Comparison of ENCODE assay signal across 1 cellular context in genomic region chr20:38093641-38094077, GRCh38.
A peak's percentile ranks its signal among the peaks of the same experiment; 100 is the strongest.
TF ChIP-seq lines count a peak whose summit lies in the region.

No MANE protein-coding gene starts in this region.

TF ChIP-seq in HepG2, 621 proteins besides CTCF, POLR2A, EP300 and RAD21 (continued from another document and continues in another):
- TF ChIP-seq REL (CRISPR knock-in tag; conservative IDR thresholded peaks at IDR 0.05): no peak
- TF ChIP-seq CCAR2 (optimal IDR thresholded peaks at IDR 0.05; ENCODE audit: low read depth, low read length): no peak
- TF ChIP-seq KDM2A (CRISPR knock-in tag; IDR thresholded peaks at IDR 0.05; ENCODE audit: borderline replicate concordance, low read depth): no peak
- no peak for TF ChIP-seq ZNF768 (CRISPR knock-in tag; IDR thresholded peaks at IDR 0.05)
- peak; percentile 83 for TF ChIP-seq HDAC2 (CRISPR knock-in tag; IDR thresholded peaks at IDR 0.05)
- peak; percentile 86 for TF ChIP-seq GATAD2A (CRISPR knock-in tag; IDR thresholded peaks at IDR 0.05)
- TF ChIP-seq MED8 (CRISPR knock-in tag; IDR thresholded peaks at IDR 0.05; ENCODE audit: insufficient replicate concordance): no peak
- no peak for TF ChIP-seq FOXO4 (CRISPR knock-in tag; conservative IDR thresholded peaks at IDR 0.05)
- TF ChIP-seq KLF13 (CRISPR knock-in tag; IDR thresholded peaks at IDR 0.05): no peak
- TF ChIP-seq ARID3A (IDR thresholded peaks at IDR 0.05; ENCODE audit: low read depth, low read length): peak; percentile 35; the same call in 1 of the 2 replicates
- TF ChIP-seq ZNF326 (CRISPR knock-in tag; IDR thresholded peaks at IDR 0.05; ENCODE audit: borderline replicate concordance): no peak
- TF ChIP-seq KLF11 (CRISPR knock-in tag; IDR thresholded peaks at IDR 0.05): no peak
- no peak for TF ChIP-seq BORCS8-MEF2B (CRISPR knock-in tag; IDR thresholded peaks at IDR 0.05)
- no peak for TF ChIP-seq ZNF7 (CRISPR knock-in tag; IDR thresholded peaks at IDR 0.05)
- no peak for TF ChIP-seq TRIM22 (IDR thresholded peaks at IDR 0.05)
- no peak for TF ChIP-seq FOXA1 (IDR thresholded peaks at IDR 0.05)
- peak; percentile 83 for TF ChIP-seq FOXA1 (CRISPR knock-in tag; IDR thresholded peaks at IDR 0.05)
- no peak for TF ChIP-seq IKZF1 (IDR thresholded peaks at IDR 0.05)
- 0 out of 2 replicates have a peak, but pooled peaks have one; percentile 7 for TF ChIP-seq SP5 (CRISPR knock-in tag; IDR thresholded peaks at IDR 0.05; ENCODE audit: borderline replicate concordance, low read depth)
- peak; percentile 81 for TF ChIP-seq BCL6 (CRISPR knock-in tag; IDR thresholded peaks at IDR 0.05)
- no peak for TF ChIP-seq ZNF484 (CRISPR knock-in tag; IDR thresholded peaks at IDR 0.05; ENCODE audit: borderline replicate concordance, low read depth)
- TF ChIP-seq ZNF17 (CRISPR knock-in tag; IDR thresholded peaks at IDR 0.05): no peak
- TF ChIP-seq GMEB1 (CRISPR knock-in tag; IDR thresholded peaks at IDR 0.05; ENCODE audit: borderline replicate concordance): no peak
- no peak for TF ChIP-seq ZFP37 (CRISPR knock-in tag; IDR thresholded peaks at IDR 0.05; ENCODE audit: borderline replicate concordance)
- no peak; the same call in 1 of the 2 replicates for TF ChIP-seq THAP11 (CRISPR knock-in tag; IDR thresholded peaks at IDR 0.05)
- TF ChIP-seq ZNF253 (CRISPR knock-in tag; IDR thresholded peaks at IDR 0.05; ENCODE audit: borderline replicate concordance): no peak
- TF ChIP-seq ZNF619 (CRISPR knock-in tag; IDR thresholded peaks at IDR 0.05): no peak
- no peak for TF ChIP-seq SETDB1 (CRISPR knock-in tag; IDR thresholded peaks at IDR 0.05; ENCODE audit: borderline replicate concordance)
- no peak for TF ChIP-seq SUZ12 (IDR thresholded peaks at IDR 0.05; ENCODE audit: low read depth, low read length)
- no peak for TF ChIP-seq ZFP1 (CRISPR knock-in tag; IDR thresholded peaks at IDR 0.05)
- no peak for TF ChIP-seq GABPB1 (CRISPR knock-in tag; IDR thresholded peaks at IDR 0.05)
- TF ChIP-seq TBL1XR1 (IDR thresholded peaks at IDR 0.05; ENCODE audit: borderline replicate concordance, low read length, partially characterized antibody): no peak
- peak; percentile 73; the same call in 1 of the 2 replicates for TF ChIP-seq NCOA2 (CRISPR knock-in tag; IDR thresholded peaks at IDR 0.05)
- TF ChIP-seq NFATC3 (CRISPR knock-in tag; IDR thresholded peaks at IDR 0.05): no peak
- TF ChIP-seq THAP7 (CRISPR knock-in tag; IDR thresholded peaks at IDR 0.05): no peak
- no peak for TF ChIP-seq ZNF512B (CRISPR knock-in tag; IDR thresholded peaks at IDR 0.05; ENCODE audit: borderline replicate concordance)
- TF ChIP-seq ZFYVE20 (CRISPR knock-in tag; IDR thresholded peaks at IDR 0.05; ENCODE audit: borderline replicate concordance, low read depth): no peak
- no peak for TF ChIP-seq PAF1 (CRISPR knock-in tag; IDR thresholded peaks at IDR 0.05)
- TF ChIP-seq BRCA1 (CRISPR knock-in tag; IDR thresholded peaks at IDR 0.05): no peak
- TF ChIP-seq POGZ (CRISPR knock-in tag; IDR thresholded peaks at IDR 0.05): peak; percentile 77
- peak; percentile 89 for TF ChIP-seq SALL1 (CRISPR knock-in tag; IDR thresholded peaks at IDR 0.05)
- TF ChIP-seq PAWR (CRISPR knock-in tag; IDR thresholded peaks at IDR 0.05; ENCODE audit: borderline replicate concordance): no peak
- TF ChIP-seq POLR2AphosphoS2 (IDR thresholded peaks at IDR 0.05; ENCODE audit: low read depth, low read length): no peak
- no peak for TF ChIP-seq ZNF318 (CRISPR knock-in tag; IDR thresholded peaks at IDR 0.05)
- 0 out of 2 replicates have a peak, but pooled peaks have one; percentile 49 for TF ChIP-seq IRF2 (CRISPR knock-in tag; IDR thresholded peaks at IDR 0.05)
- TF ChIP-seq ZNF556 (CRISPR knock-in tag; IDR thresholded peaks at IDR 0.05; ENCODE audit: borderline replicate concordance): no peak
- no peak for TF ChIP-seq ZNF225 (CRISPR knock-in tag; IDR thresholded peaks at IDR 0.05)
- no peak; the same call in 1 of the 2 replicates for TF ChIP-seq TFE3 (CRISPR knock-in tag; IDR thresholded peaks at IDR 0.05)
- TF ChIP-seq ZNF562 (CRISPR knock-in tag; IDR thresholded peaks at IDR 0.05; ENCODE audit: borderline replicate concordance): no peak
